ENCODE assay signal across 20 cellular contexts in the genomic region with DNA sequence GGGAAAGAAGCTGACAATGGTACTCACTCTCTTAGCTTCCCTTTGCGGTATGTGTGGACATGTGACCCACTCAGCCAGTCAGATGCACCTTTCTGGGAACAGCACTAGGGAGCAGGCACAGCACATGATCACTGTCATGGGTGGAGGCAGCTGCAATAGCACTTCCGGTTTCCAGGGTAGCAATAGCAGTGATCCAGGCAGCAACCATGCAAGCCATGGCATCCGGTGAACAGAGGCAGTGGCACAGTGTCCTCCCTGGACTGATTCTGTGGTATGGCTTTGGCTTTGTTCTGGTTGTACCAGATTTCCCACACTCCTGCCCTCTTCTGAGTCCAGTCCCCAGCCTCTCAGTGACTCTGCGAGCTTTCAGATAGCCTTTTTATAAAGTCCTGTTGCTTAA.
DNase-seq lines count a peak whose midpoint lies in the region; ATAC-seq, FAIRE-seq and TF ChIP-seq lines count a peak whose summit lies in the region.
"Had no signal": no experiment of that assay in that cellular context is flagged by ENCODE, and none has a peak within 500 bp of the region (broad histone marks: within the 10 kb centered on the region; RNA-seq: fewer than 3 reads in every experiment).

No MANE protein-coding gene starts in this region.

- no peaks in the 10 kb centered on the region for H3K9me3 ChIP-seq in H1 (ENCODE audit: insufficient read depth in 2 of 2, low read depth in 1 of 2, low read length in 1 of 2)
- H3K9me3 ChIP-seq in mucosa of descending colon, result no peaks in the 10 kb centered on the region
- H3K9me3 ChIP-seq: MG63 had no signal

- H4K20me1 ChIP-seq in H1 (replicated peaks in 1 of 2; ENCODE audit: control insufficient read depth in 1 of 2, insufficient read depth in 2 of 2, low read length in 2 of 2), result no peaks in the 10 kb centered on the region

- TF ChIP-seq CTCF in GM12865 (IDR thresholded peaks at IDR 0.05; ENCODE audit: insufficient read depth, low read depth, low read length, missing control alignments) (no peak), NB4 (IDR thresholded peaks at IDR 0.05; ENCODE audit: low read depth, low read length) (no peak), H1 (IDR thresholded peaks at IDR 0.05; ENCODE audit: control extremely low read depth in 1 of 3, insufficient read depth in 1 of 3, low read depth in 1 of 3, low read length in 3 of 3) (no peak), mucosa of descending colon (IDR thresholded peaks at IDR 0.05) (no peak)

- H4K5ac ChIP-seq in H1 (ENCODE audit: insufficient read length, low read depth, low read length), result no peak overlapping the region

- H3K4me3 ChIP-seq in GM12865 (ENCODE audit: low read depth, low read length) (no peak overlapping the region), NB4 (ENCODE audit: low read depth, low read length) (no peak overlapping the region), H1 (ENCODE audit: extremely low read depth in 1 of 4, insufficient read depth in 2 of 4, low read depth in 3 of 4, low read length in 4 of 4) (no peak overlapping the region), mucosa of descending colon (no peak overlapping the region)
- H3K4me3 ChIP-seq: MG63, skin epidermis had no signal

- ATAC-seq in mucosa of descending colon (peak; percentile 52), GM19467 (IDR thresholded peaks at IDR 0.05; ENCODE audit: unreplicated experiment) (no peak)
- ATAC-seq: activated T-cell treated with anti-CD3 and anti-CD28 coated beads, Interleukin-2, amount 50 U/mL, for 72 hours had no signal

- no peaks in the 10 kb centered on the region for H3K36me3 Mint-ChIP-seq in immature natural killer cell
- H3K36me3 Mint-ChIP-seq: activated naive CD8-positive, alpha-beta T cell treated with anti-CD3 and anti-CD28 coated beads for 36 hours; brain had no signal

- TF ChIP-seq POLR2A in NB4 (IDR thresholded peaks at IDR 0.05; ENCODE audit: extremely low read depth, insufficient read length), result no peak
- no peak for TF ChIP-seq POLR2A in H1 (IDR thresholded peaks at IDR 0.05; ENCODE audit: control extremely low read depth in 1 of 2, low read depth in 2 of 2, low read length in 2 of 2)

- no peaks in the 10 kb centered on the region for H3K36me3 ChIP-seq in H1 (ENCODE audit: control insufficient read depth in 2 of 4, insufficient read depth in 4 of 4, low read length in 3 of 4)
- no peaks in the 10 kb centered on the region for H3K36me3 ChIP-seq in mucosa of descending colon (ENCODE audit: low read depth)
- H3K36me3 ChIP-seq: MG63 had no signal

- H2AFZ ChIP-seq in H1 (ENCODE audit: low read length), result 0 out of 2 replicates have a peak overlapping the region, but pooled peaks have one; percentile 30
- H2AFZ ChIP-seq: parathyroid adenoma had no signal

- 0 out of 2 replicates have a peak, but pooled peaks cover 2% of the 10 kb centered on the region for H3K23me2 ChIP-seq in H1 (ENCODE audit: low read depth, low read length)

- H3K9me3 Mint-ChIP-seq in immature natural killer cell, result no peaks in the 10 kb centered on the region
- H3K9me3 Mint-ChIP-seq: activated naive CD8-positive, alpha-beta T cell treated with anti-CD3 and anti-CD28 coated beads for 36 hours; activated T-cell treated with anti-CD3 and anti-CD28 coated beads, Interleukin-2, amount 50 U/mL, for 72 hours; brain; dendritic cell treated with granulocyte-macrophage colony-stimulating factor and Interleukin-4, amounts not matched to agents 40 ng/mL and 50 ng/mL, for 4 days; H9 had no signal

- H3K56ac ChIP-seq in H1 (replicated peaks; ENCODE audit: insufficient read length, low read depth, low read length), result no peak overlapping the region

- H2BK12ac ChIP-seq in H1 (ENCODE audit: low read depth, low read length), result no peak overlapping the region

- H3K14ac ChIP-seq in H1 (ENCODE audit: insufficient read length), result no peak overlapping the region

- no peaks in the 10 kb centered on the region for H3K79me1 ChIP-seq in H1 (ENCODE audit: low read depth, low read length)

- no peak overlapping the region for H3K4me2 ChIP-seq in H1 (ENCODE audit: insufficient read depth in 1 of 2, low read depth in 2 of 2, low read length in 2 of 2)

- no peak overlapping the region for H2BK20ac ChIP-seq in H1 (ENCODE audit: low read length)

- H3K79me2 ChIP-seq in H1 (ENCODE audit: control insufficient read depth in 1 of 2, insufficient read depth in 2 of 2, low read length in 2 of 2), result no peaks in the 10 kb centered on the region
- H3K79me2 ChIP-seq: parathyroid adenoma had no signal

- H4K8ac ChIP-seq in H1 (ENCODE audit: extremely low read depth, insufficient read depth, low read length), result peak overlapping the region; percentile 1; the same call in 1 of the 2 replicates

- no peak overlapping the region for H3K9ac ChIP-seq in H1 (replicated peaks in 1 of 4; ENCODE audit: extremely low read depth in 1 of 4, low read depth in 3 of 4, low read length in 3 of 4)
- H3K9ac ChIP-seq: parathyroid adenoma had no signal

- H2BK120ac ChIP-seq in H1 (replicated peaks; ENCODE audit: low read depth, low read length), result no peak overlapping the region

- no peak overlapping the region for H3K18ac ChIP-seq in H1 (ENCODE audit: extremely low read depth, low read length)

- 90% methylated on average over 4 of the region's 4 CpGs; no CpG with 5 or more reads in 1 of the 2 experiments for WGBS in H1 (ENCODE audit: extremely low coverage in 1 of 2, insufficient coverage in 1 of 2, insufficient read length in 1 of 2, insufficient replicate concordance in 2 of 2, low coverage in 1 of 2, low lambda C conversion rate in 2 of 2, missing lambda C conversion rate in 1 of 2), 2 experiments

- H2BK15ac ChIP-seq in H1 (ENCODE audit: low read length), result no peak overlapping the region

- H2BK5ac ChIP-seq in H1 (ENCODE audit: low read depth, low read length), result no peak overlapping the region

- H3K4me3 Mint-ChIP-seq in immature natural killer cell, result no peak overlapping the region
- H3K4me3 Mint-ChIP-seq: activated naive CD8-positive, alpha-beta T cell treated with anti-CD3 and anti-CD28 coated beads for 36 hours; activated T-cell treated with anti-CD3 and anti-CD28 coated beads, Interleukin-2, amount 50 U/mL, for 72 hours; brain; dendritic cell treated with granulocyte-macrophage colony-stimulating factor and Interleukin-4, amounts not matched to agents 40 ng/mL and 50 ng/mL, for 4 days; H9 had no signal

- no peak overlapping the region for H3K27ac Mint-ChIP-seq in immature natural killer cell
- H3K27ac Mint-ChIP-seq: activated naive CD8-positive, alpha-beta T cell treated with anti-CD3 and anti-CD28 coated beads for 36 hours; activated T-cell treated with anti-CD3 and anti-CD28 coated beads, Interleukin-2, amount 50 U/mL, for 72 hours; brain; dendritic cell treated with granulocyte-macrophage colony-stimulating factor and Interleukin-4, amounts not matched to agents 40 ng/mL and 50 ng/mL, for 4 days; H9 had no signal

- no peak overlapping the region for H3K23ac ChIP-seq in H1 (ENCODE audit: insufficient read length)

- peaks cover 0 to 2% (median 0%) of the 10 kb centered on the region in 3 donors for H3K27me3 Mint-ChIP-seq in immature natural killer cell (ENCODE audit: low read depth in 3 of 3)
- H3K27me3 Mint-ChIP-seq: dendritic cell treated with granulocyte-macrophage colony-stimulating factor and Interleukin-4, amounts not matched to agents 40 ng/mL and 50 ng/mL, for 4 days had no signal

- 0 out of 4 replicates have a peak, but pooled peaks of 1 of the 2 experiments have one; percentile 10 for TF ChIP-seq RAD21 in H1 (IDR thresholded peaks at IDR 0.05 in 1 of 2, conservative IDR thresholded peaks at IDR 0.05 in 1 of 2; ENCODE audit: low read depth in 2 of 2, low read length in 2 of 2)

- H3K4me1 ChIP-seq in H1 (replicated peaks in 1 of 4; ENCODE audit: control insufficient read depth in 3 of 4, insufficient read depth in 4 of 4, low read length in 3 of 4), result peaks cover 0 to 5% (median 2%) of the 10 kb centered on the region in 4 experiments; a peak in 2 of 7 replicates
- no peaks in the 10 kb centered on the region for H3K4me1 ChIP-seq in mucosa of descending colon (ENCODE audit: low read depth)

- H3K27me3 ChIP-seq in H1 (replicated peaks in 1 of 4; ENCODE audit: control insufficient read depth in 3 of 4, extremely low read depth in 1 of 4, insufficient read depth in 3 of 4, low read length in 3 of 4), result no peaks in the 10 kb centered on the region
- H3K27me3 ChIP-seq: MG63 had no signal

- FAIRE-seq in H1 (lab: Jason Lieb, UNC), result no peak

- DNase-seq in GM12865 (ENCODE audit: low read depth) (peak; percentile 8), NB4 (ENCODE audit: low read depth) (peak; percentile 20), H1 (ENCODE audit: low read depth in 1 of 2, low spot score in 2 of 2) (no peak), mucosa of descending colon (peak in 1 of 3 donors; percentile 24), GF-D8 (lab: John Stamatoyannopoulos, UW) (no peak), HPDE6-E6E7 (ENCODE audit: extremely low spot score) (no peak), immature natural killer cell (no peak)
- DNase-seq: activated naive CD8-positive, alpha-beta T cell treated with anti-CD3 and anti-CD28 coated beads for 36 hours; activated T-cell treated with anti-CD3 and anti-CD28 coated beads, Interleukin-2, amount 50 U/mL, for 72 hours; AML-193; H9; MG63; NCI-H2081 treated with DMSO at 0.1 percent for 48 hours; NCI-H524 treated with DMSO at 0.1 percent for 48 hours; stimulated activated CD4-positive, alpha-beta T cell treated with anti-CD3 and anti-CD28 coated beads, Interleukin-4, amount 100 ng/mL, for 4 hours had no signal

- POLR2A ChIA-PET in H1 (lab: Charles Lee; ENCODE audit: partially characterized antibody), result no interaction called here

- CTCF ChIA-PET in H1 (lab: Charles Lee; ENCODE audit: partially characterized antibody), result interaction anchor here (0.6 kb wide), 1 partner anchor 201 kb away, joined by 4 read pairs; no protein-coding TSS in a partner anchor

- TF ChIP-seq EP300 in H1 (IDR thresholded peaks at IDR 0.05; ENCODE audit: borderline replicate concordance in 1 of 2, low read depth in 2 of 2, low read length in 2 of 2), result no peak

- no peak overlapping the region for H2AK5ac ChIP-seq in H1 (ENCODE audit: low read depth, low read length)

- intact Hi-C loops in mucosa of descending colon (cut with DNase I, micrococcal nuclease), result no loop called here

- H4K91ac ChIP-seq in H1 (replicated peaks; ENCODE audit: insufficient read length, low read length), result no peak overlapping the region

- H3K4ac ChIP-seq in H1 (replicated peaks; ENCODE audit: insufficient read length, low read depth, low read length), result no peak overlapping the region

- no peak overlapping the region for H3K27ac ChIP-seq in H1 (ENCODE audit: low read depth, low read length)
- H3K27ac ChIP-seq: parathyroid adenoma had no signal

- H3K4me1 Mint-ChIP-seq in immature natural killer cell, result no peaks in the 10 kb centered on the region
- H3K4me1 Mint-ChIP-seq: brain, H9 had no signal

TF ChIP-seq in H1, 55 proteins besides CTCF, POLR2A, EP300 and RAD21 (continues in another document):
- TF ChIP-seq ASH2L (IDR thresholded peaks at IDR 0.05; ENCODE audit: low read length) (no peak), JUN (IDR thresholded peaks at IDR 0.05; ENCODE audit: low read depth, low read length) (no peak), RXRA (IDR thresholded peaks at IDR 0.05; ENCODE audit: insufficient read depth, low read depth, low read length) (no peak), RBBP5 (IDR thresholded peaks at IDR 0.05; ENCODE audit: borderline replicate concordance, low read depth, low read length) (no peak), PHF8 (conservative IDR thresholded peaks at IDR 0.05; ENCODE audit: low read depth, low read length) (no peak)

Comparison
In these comparisons a context has a peak if more than half of its experiments do, and no peak if none do; other contexts are left out.
1. DNase-seq: peak in GM12865 (single experiment) and NB4 (single experiment); none in H1 (0 of 2), GF-D8 (single experiment), HPDE6-E6E7 (single experiment) and immature natural killer cell (0 of 3).